10 cellular contexts compared by ENCODE assay signal in genomic region chr21:34670962-34671348, GRCh38. TPM values are rescaled to one million over a fixed set of nuclear protein-coding genes. Genes with fewer than 3 reads are reported as not detected.
DNase-seq lines count a peak whose midpoint lies in the region; ATAC-seq and TF ChIP-seq lines count a peak whose summit lies in the region.
"Had no signal": no experiment of that assay in that cellular context is flagged by ENCODE, and none has a peak within 500 bp of the region (broad histone marks: within the 10 kb centered on the region; RNA-seq: fewer than 3 reads in every experiment).

No MANE protein-coding gene starts in this region.

- H3K4me1 ChIP-seq in HUES48 (ENCODE audit: control insufficient read depth, insufficient read depth, low read length) (peaks cover 14% of the 10 kb centered on the region), trophoblast cell (ENCODE audit: control insufficient read depth in 1 of 2, insufficient read depth in 2 of 2, low read length in 2 of 2) (peaks cover 9 to 13% of the 10 kb centered on the region in 2 experiments)

- no CpG with 5 or more reads among the region's 8 CpGs for WGBS in trophoblast cell (ENCODE audit: extremely low coverage, insufficient coverage, insufficient read length)

- no peaks in the 10 kb centered on the region for H3K79me2 ChIP-seq in trophoblast cell (ENCODE audit: control insufficient read depth, insufficient read depth, low read length, poor library complexity)

- H3K9me3 Mint-ChIP-seq in endothelial cell (ENCODE audit: unreplicated experiment) = no peaks in the 10 kb centered on the region

- no peak overlapping the region for H3K23ac ChIP-seq in trophoblast cell (ENCODE audit: low read length)

- DNase-seq in ELR (ENCODE audit: low read depth) (peak; percentile 30), endothelial cell (ENCODE audit: low spot score) (no peak), trophoblast cell (no peak), SW 1271 (lab: John Stamatoyannopoulos, UW) (no peak), globus pallidus (ENCODE audit: low spot score) (no peak)
- DNase-seq in effector CD8-positive, alpha-beta T cell (lab: John Stamatoyannopoulos, UW) = no peak
- DNase-seq: activated T-cell treated with anti-CD3 and anti-CD28 coated beads, Interleukin-2, amount 50 U/mL, for 1 hour had no signal

- H2BK12ac ChIP-seq in trophoblast cell (ENCODE audit: low read length) = no peak overlapping the region

- H3K4me3 ChIP-seq in HUES48 (ENCODE audit: low read depth, low read length) (peak overlapping the region; percentile 75), trophoblast cell (ENCODE audit: low read depth, low read length) (no peak overlapping the region)

- no peak overlapping the region for H3K14ac ChIP-seq in trophoblast cell (ENCODE audit: low read length)

- no peak overlapping the region for H4K8ac ChIP-seq in trophoblast cell (ENCODE audit: low read depth, low read length)

- peaks cover 12% of the 10 kb centered on the region for H3K27me3 Mint-ChIP-seq in endothelial cell (ENCODE audit: unreplicated experiment)

- ATAC-seq in HG02642 (IDR thresholded peaks at IDR 0.05; ENCODE audit: poor library complexity, unreplicated experiment) = no peak

- H3K27me3 ChIP-seq in HUES48 (ENCODE audit: control insufficient read depth, insufficient read depth, low read length) (peaks cover 66% of the 10 kb centered on the region), trophoblast cell (ENCODE audit: insufficient read depth, low read length) (peaks cover 42% of the 10 kb centered on the region)

- H2BK5ac ChIP-seq in trophoblast cell (ENCODE audit: low read depth, low read length, poor library complexity) = no peak overlapping the region

- no peak for TF ChIP-seq CTCF in endothelial cell (IDR thresholded peaks at IDR 0.05; ENCODE audit: unreplicated experiment)

- H3K27ac Mint-ChIP-seq in endothelial cell (ENCODE audit: unreplicated experiment) = no peak overlapping the region

- H2BK120ac ChIP-seq in trophoblast cell (ENCODE audit: insufficient read depth, low read length, poor library complexity) = no peak overlapping the region

- H3K27ac ChIP-seq in HUES48 (ENCODE audit: low read depth, low read length) (no peak overlapping the region), trophoblast cell (ENCODE audit: low read depth, low read length) (no peak overlapping the region)
- H3K27ac ChIP-seq: RWPE1 had no signal

- H3K9ac ChIP-seq in HUES48 (ENCODE audit: low read depth, low read length) = no peak overlapping the region
- H3K9ac ChIP-seq in trophoblast cell (ENCODE audit: low read length) = no peak overlapping the region

- peak overlapping the region; percentile 47 for H3K4me3 Mint-ChIP-seq in endothelial cell (ENCODE audit: unreplicated experiment)

- H3K18ac ChIP-seq in trophoblast cell (ENCODE audit: low read length) = no peak overlapping the region

- H3K4me2 ChIP-seq in trophoblast cell (ENCODE audit: low read length) = peak overlapping the region; percentile 62

- H3K9me3 ChIP-seq in HUES48 (ENCODE audit: control insufficient read depth, insufficient read depth, low read length) = no peaks in the 10 kb centered on the region
- H3K9me3 ChIP-seq in trophoblast cell (ENCODE audit: insufficient read depth, low read depth, low read length) = peaks cover 9% of the 10 kb centered on the region

- H3K4me1 Mint-ChIP-seq in endothelial cell (ENCODE audit: unreplicated experiment) = peaks cover 22% of the 10 kb centered on the region

- no peak overlapping the region for H4K91ac ChIP-seq in trophoblast cell (ENCODE audit: low read depth, low read length)

- peaks cover 7% of the 10 kb centered on the region for H3K36me3 Mint-ChIP-seq in endothelial cell (ENCODE audit: low read depth, unreplicated experiment)

- H2AFZ ChIP-seq in trophoblast cell (ENCODE audit: insufficient read depth, low read length, poor library complexity) = no peak overlapping the region

- no peak overlapping the region for H3K4ac ChIP-seq in trophoblast cell (ENCODE audit: low read depth, low read length)

- H3K36me3 ChIP-seq in HUES48 (ENCODE audit: control insufficient read depth, insufficient read depth, low read length) (no peaks in the 10 kb centered on the region), trophoblast cell (ENCODE audit: control insufficient read depth in 1 of 2, insufficient read depth in 2 of 2, low read length in 2 of 2) (no peaks in the 10 kb centered on the region)

- no peaks in the 10 kb centered on the region for H3K79me1 ChIP-seq in trophoblast cell (ENCODE audit: low read length)

- no peak overlapping the region for H2AK5ac ChIP-seq in trophoblast cell (ENCODE audit: low read length)

- no peak overlapping the region for H4K12ac ChIP-seq in trophoblast cell (ENCODE audit: low read depth, low read length)

RNA-seq across cellular contexts. Expression of gene CLIC6, which starts 2.2 kb away (rescaled TPM):
- 5.4 TPM for total RNA-seq in endothelial cell (ENCODE audit: unreplicated experiment)
- 0.18 and 0.19 TPM in 2 replicates for polyA plus RNA-seq in trophoblast cell (2013)

RNA-seq across cellular contexts. Expression of gene RCAN1, which starts 56.0 kb away (rescaled TPM):
- 9.1 TPM for total RNA-seq in endothelial cell (ENCODE audit: unreplicated experiment)
- polyA plus RNA-seq in trophoblast cell (2013) = 25.1 and 27.0 TPM in 2 replicates
